ENCODE assay signal across 17 cellular contexts in genomic region chr1:61208815-61209214, GRCh38.
DNase-seq lines count a peak whose midpoint lies in the region; ATAC-seq and TF ChIP-seq lines count a peak whose summit lies in the region.
"Had no signal": no experiment of that assay in that cellular context is flagged by ENCODE, and none has a peak within 500 bp of the region (broad histone marks: within the 10 kb centered on the region; RNA-seq: fewer than 3 reads in every experiment).

No MANE protein-coding gene starts in this region.

- no peaks in the 10 kb centered on the region for H3K27me3 Mint-ChIP-seq in nephron (ENCODE audit: low read depth)

- H3K36me3 Mint-ChIP-seq in nephron (ENCODE audit: low read depth), result peaks cover 10% of the 10 kb centered on the region

- H3K9me3 ChIP-seq in ascending aorta (peaks cover 0 to 4% of the 10 kb centered on the region in 2 donors), tibial artery (no peaks in the 10 kb centered on the region), MM.1S (replicated peaks; ENCODE audit: insufficient read depth, low read length) (no peaks in the 10 kb centered on the region)
- H3K9me3 ChIP-seq: Caco-2 had no signal

- H3K4me3 ChIP-seq in ascending aorta (no peak overlapping the region), tibial artery (no peak overlapping the region), MM.1S (ENCODE audit: low read length) (no peak overlapping the region)
- H3K4me3 ChIP-seq: BLaER1 had no signal

- no peak overlapping the region for H2AFZ ChIP-seq in MM.1S (ENCODE audit: low read length)

- H3K27ac ChIP-seq in ascending aorta (peak overlapping the region; percentile 37 to 63), tibial artery (peak overlapping the region; percentile 42 to 50), MM.1S (ENCODE audit: low read length) (no peak overlapping the region)
- H3K27ac ChIP-seq: BLaER1 had no signal

- H3K9me3 Mint-ChIP-seq in nephron, result no peaks in the 10 kb centered on the region
- H3K9me3 Mint-ChIP-seq: CD8-positive, alpha-beta memory T cell; H9; HFFc6 had no signal

- no peaks in the 10 kb centered on the region for H3F3A ChIP-seq in MM.1S (ENCODE audit: insufficient read depth, low read length)

- no peaks in the 10 kb centered on the region for H3K79me2 ChIP-seq in MM.1S (ENCODE audit: low read length)

- TF ChIP-seq CTCF in ascending aorta (IDR thresholded peaks at IDR 0.05), result no peak
- TF ChIP-seq CTCF in nephron (IDR thresholded peaks at IDR 0.05; ENCODE audit: unreplicated experiment in 3 of 3), result no peak
- TF ChIP-seq CTCF in tibial artery (IDR thresholded peaks at IDR 0.05), result no peak
- TF ChIP-seq CTCF in MM.1S (IDR thresholded peaks at IDR 0.05; ENCODE audit: low read length), result no peak

- no peak overlapping the region for H3K4me2 ChIP-seq in MM.1S (ENCODE audit: low read depth, low read length)
- H3K4me2 ChIP-seq: BLaER1 had no signal

- DNase-seq in Right ventricle myocardium inferior (ENCODE audit: missing footprints), result no peak
- no peak for DNase-seq in Right ventricle myocardium superior
- DNase-seq in ascending aorta (ENCODE audit: low spot score in 2 of 2), result no peak
- no peak for DNase-seq in tibial artery
- no peak for DNase-seq in NCI-H128 (lab: John Stamatoyannopoulos, UW; ENCODE audit: unreplicated experiment)
- DNase-seq in MM.1S, result no peak
- DNase-seq: 8988T; AML-193; Caco-2; CD8-positive, alpha-beta memory T cell; DND-41; GDM1; GOT3; H9; HFFc6 had no signal

- peak overlapping the region in 2 of 3 experiments; percentile 55 to 84 for H3K27ac Mint-ChIP-seq in nephron
- H3K27ac Mint-ChIP-seq: CD8-positive, alpha-beta memory T cell; H9; HFFc6 had no signal

- ATAC-seq in Right ventricle myocardium inferior (peak; percentile 47), Right ventricle myocardium superior (ENCODE audit: poor library complexity) (no peak)

- intact Hi-C loops in Right ventricle myocardium inferior (cut with DNase I), result no loop called here
- intact Hi-C loops in Right ventricle myocardium superior (cut with DNase I), result no loop called here
- intact Hi-C loops in ascending aorta (cut with DNase I), result no loop called here
- intact Hi-C loops in tibial artery (cut with DNase I; ENCODE audit: low total_unique reads), result no loop called here

- H3K9ac ChIP-seq in MM.1S (ENCODE audit: low read length), result no peak overlapping the region
- H3K9ac ChIP-seq: BLaER1 had no signal

- H3K9me2 ChIP-seq in MM.1S (replicated peaks; ENCODE audit: insufficient read depth, low read length), result no peaks in the 10 kb centered on the region

- H3K4me1 Mint-ChIP-seq in nephron, result peaks cover 39% of the 10 kb centered on the region

- H3K36me3 ChIP-seq in ascending aorta (no peaks in the 10 kb centered on the region), tibial artery (no peaks in the 10 kb centered on the region), MM.1S (replicated peaks; ENCODE audit: insufficient read depth, low read length) (no peaks in the 10 kb centered on the region)
- H3K36me3 ChIP-seq: BLaER1 had no signal

- H3K27me3 ChIP-seq in ascending aorta (no peaks in the 10 kb centered on the region), tibial artery (no peaks in the 10 kb centered on the region), MM.1S (replicated peaks; ENCODE audit: insufficient read depth, low read length) (no peaks in the 10 kb centered on the region)
- H3K27me3 ChIP-seq: BLaER1 had no signal

- H4K20me1 ChIP-seq in MM.1S (ENCODE audit: insufficient read depth, low read length), result no peaks in the 10 kb centered on the region
- H4K20me1 ChIP-seq: BLaER1 had no signal

- H3K4me1 ChIP-seq in ascending aorta (peaks cover 0 to 45% of the 10 kb centered on the region in 2 donors), tibial artery (peaks cover 0 to 76% (median 31%) of the 10 kb centered on the region in 4 donors), MM.1S (ENCODE audit: low read length) (no peaks in the 10 kb centered on the region)
- H3K4me1 ChIP-seq: Caco-2 had no signal

- no peak overlapping the region for H3K4me3 Mint-ChIP-seq in nephron
- H3K4me3 Mint-ChIP-seq: CD8-positive, alpha-beta memory T cell; H9; HFFc6 had no signal
